8 cellular contexts compared by ENCODE assay signal in the genomic region with DNA sequence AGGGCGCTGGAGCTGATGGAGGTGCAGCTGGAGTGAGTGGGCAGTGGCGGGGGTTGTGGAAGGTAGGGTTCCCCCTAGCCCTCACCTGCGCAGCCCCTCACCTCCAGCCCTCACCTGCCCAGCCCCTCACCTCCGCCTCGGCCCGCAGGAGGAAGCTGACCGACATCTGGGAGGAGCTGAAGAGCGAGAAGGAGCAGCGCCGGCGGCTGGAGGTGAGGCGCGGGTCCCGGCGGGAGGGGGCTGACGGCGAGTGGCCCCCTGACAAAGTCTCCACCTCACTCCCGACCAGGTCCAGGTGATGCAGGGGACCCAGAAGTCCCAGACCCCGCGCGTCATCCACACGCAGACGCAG. TPM values are rescaled to one million over a fixed set of nuclear protein-coding genes. Genes with fewer than 3 reads are reported as not detected.
DNase-seq lines count a peak whose midpoint lies in the region; ATAC-seq and TF ChIP-seq lines count a peak whose summit lies in the region.

No MANE protein-coding gene starts in this region.

- H3K4me1 ChIP-seq in mammary epithelial cell (ENCODE audit: insufficient read depth, low read length) (peaks cover 10% of the 10 kb centered on the region), colonic mucosa (peaks cover 14% of the 10 kb centered on the region), mononuclear cell (ENCODE audit: insufficient read depth, low read length) (peaks cover 37% of the 10 kb centered on the region), urinary bladder (ENCODE audit: insufficient read depth) (no peaks in the 10 kb centered on the region)

- peak overlapping the region; percentile 63 for H3K27ac Mint-ChIP-seq in MCF 10A (ENCODE audit: low read depth, unreplicated experiment)

- dilution Hi-C loops in mammary epithelial cell (cut with HindIII; ENCODE audit: low sequenced_read_pairs), result no loop called here

- no peak for ATAC-seq in GM18858 (IDR thresholded peaks at IDR 0.05; ENCODE audit: unreplicated experiment)

- 100% methylated on average over 2 of the region's 23 CpGs for WGBS in mammary epithelial cell (ENCODE audit: low coverage, missing lambda C conversion rate)
- 21% methylated on average over 23 of the region's 23 CpGs for WGBS in urinary bladder

- H3K9ac ChIP-seq in mammary epithelial cell (ENCODE audit: insufficient read depth, low read length) (no peak overlapping the region), colonic mucosa (ENCODE audit: low read depth in 2 of 2, low read length in 2 of 2) (peak overlapping the region; percentile 26 to 57)

- POLR2A ChIA-PET in MCF 10A (lab: Yijun Ruan, JAX), result no interaction called here

- BruUV-seq in MCF 10A (replicated peaks; lab: Mats Ljungman, UMichigan), result no TSS peak
- no TSS peak for BruUV-seq in mammary epithelial cell (replicated peaks; lab: Mats Ljungman, UMichigan)

- no peak for DNase-seq in MCF 10A (ENCODE audit: unreplicated experiment)
- no peak for DNase-seq in mammary epithelial cell
- DNase-seq in colonic mucosa, result no peak
- no peak for DNase-seq in SKM-1 treated with dmso at 0.1 percent for 144 hours (lab: John Stamatoyannopoulos, UW; ENCODE audit: unreplicated experiment)
- no peak for DNase-seq in GM13977 (ENCODE audit: low spot score)

- in situ Hi-C loops in mammary epithelial cell (cut with MboI; ENCODE audit: low sequenced_read_pairs in 2 of 2), result no loop called here
- in situ Hi-C loops in GM13977 (cut with MboI; ENCODE audit: low pct_unique_long_range_greater_than_20kb, low sequenced_read_pairs, unreplicated experiment), result no loop called here

- H4K20me1 ChIP-seq in mammary epithelial cell (ENCODE audit: insufficient read depth, low read length), result no peaks in the 10 kb centered on the region

- H3K27ac ChIP-seq in mammary epithelial cell (ENCODE audit: insufficient read depth, low read depth, low read length) (no peak overlapping the region), colonic mucosa (no peak overlapping the region), urinary bladder (ENCODE audit: low read depth) (peak overlapping the region; percentile 30)

- H3K9me3 ChIP-seq in mammary epithelial cell (replicated peaks; ENCODE audit: insufficient read depth, low read length) (no peaks in the 10 kb centered on the region), colonic mucosa (no peaks in the 10 kb centered on the region), mononuclear cell (ENCODE audit: low read depth, low read length) (no peaks in the 10 kb centered on the region)

- no peaks in the 10 kb centered on the region for H3K4me1 Mint-ChIP-seq in MCF 10A (ENCODE audit: insufficient read depth, unreplicated experiment)

- H3K4me2 ChIP-seq in mammary epithelial cell (ENCODE audit: insufficient read depth, low read depth, low read length), result no peak overlapping the region

- peak overlapping the region; percentile 52 for H3K4me3 Mint-ChIP-seq in MCF 10A (ENCODE audit: unreplicated experiment)

- H2AFZ ChIP-seq in mammary epithelial cell (ENCODE audit: low read depth, low read length), result no peak overlapping the region

- no peak for TF ChIP-seq CTCF in MCF 10A (IDR thresholded peaks at IDR 0.05; ENCODE audit: unreplicated experiment)
- no peak for TF ChIP-seq CTCF in mammary epithelial cell (conservative IDR thresholded peaks at IDR 0.05 in 1 of 2, IDR thresholded peaks at IDR 0.05 in 1 of 2; ENCODE audit: extremely low read depth in 1 of 2, insufficient read depth in 1 of 2, low read depth in 1 of 2, low read length in 2 of 2)
- no peak for TF ChIP-seq CTCF in colonic mucosa (IDR thresholded peaks at IDR 0.05)
- TF ChIP-seq CTCF in GM13977 (IDR thresholded peaks at IDR 0.05; ENCODE audit: extremely low read depth, insufficient read depth, missing control alignments), result no peak

- H3K36me3 Mint-ChIP-seq in MCF 10A (ENCODE audit: insufficient read depth, unreplicated experiment), result peaks cover 4% of the 10 kb centered on the region

- H3K27me3 ChIP-seq in mammary epithelial cell (ENCODE audit: insufficient read depth, low read length), result no peaks in the 10 kb centered on the region
- H3K27me3 ChIP-seq in colonic mucosa, result no peaks in the 10 kb centered on the region
- H3K27me3 ChIP-seq in mononuclear cell (ENCODE audit: insufficient read depth, low read length), result no peaks in the 10 kb centered on the region

- no peaks in the 10 kb centered on the region for H3K79me2 ChIP-seq in mammary epithelial cell (ENCODE audit: insufficient read depth, low read length)

- H3K4me3 ChIP-seq in mammary epithelial cell (replicated peaks in 1 of 3; ENCODE audit: insufficient read depth in 1 of 3, low read depth in 2 of 3, low read length in 3 of 3), result no peak overlapping the region
- peak overlapping the region; percentile 14 for H3K4me3 ChIP-seq in colonic mucosa
- H3K4me3 ChIP-seq in mononuclear cell (ENCODE audit: low read length), result peak overlapping the region; percentile 24
- H3K4me3 ChIP-seq in urinary bladder (ENCODE audit: low read depth, low read length), result peak overlapping the region; percentile 38

- intact Hi-C loops in MCF 10A (cut with micrococcal nuclease) (loop anchor here (10.0 kb wide), 1 partner anchor 1394 kb away; no protein-coding TSS in a partner anchor), mammary epithelial cell (cut with micrococcal nuclease) (no loop called here), colonic mucosa (cut with DNase I) (no loop called here)

- no peaks in the 10 kb centered on the region for H3K36me3 ChIP-seq in mammary epithelial cell (ENCODE audit: insufficient read depth, low read length)
- no peaks in the 10 kb centered on the region for H3K36me3 ChIP-seq in colonic mucosa
- no peaks in the 10 kb centered on the region for H3K36me3 ChIP-seq in urinary bladder (ENCODE audit: insufficient read depth)

- no peaks in the 10 kb centered on the region for H3K9me3 Mint-ChIP-seq in MCF 10A (ENCODE audit: unreplicated experiment)

- CTCF ChIA-PET in MCF 10A (lab: Yijun Ruan, JAX), result interaction anchor here (0.8 kb wide), 1 partner anchor 66 kb away, joined by 5 read pairs; no protein-coding TSS in a partner anchor
- CTCF ChIA-PET in mammary epithelial cell (lab: Charles Lee; ENCODE audit: low non-redundant PET), result no interaction called here

- no peaks in the 10 kb centered on the region for H3K27me3 Mint-ChIP-seq in MCF 10A (ENCODE audit: insufficient read depth, unreplicated experiment)

RNA-seq across cellular contexts. Expression of a gene that starts 2.7 kb away (rescaled TPM):
- total RNA-seq in MCF 10A (2022) (4.8 and 5.7 TPM in 2 replicates), mammary epithelial cell (1 to 10 TPM; 9.2 to 10.0 TPM), colonic mucosa (1 to 10 TPM; 5.3 to 8.7 TPM), mononuclear cell (16.3 TPM), urinary bladder (27.7 TPM)
- polyA plus RNA-seq in mammary epithelial cell (1.9 TPM), urinary bladder (74.7 TPM)
- polyA minus RNA-seq in mammary epithelial cell, result not detected

RNA-seq across cellular contexts. Expression of a gene that starts 14.6 kb away (rescaled TPM):
- 3.2 and 3.3 TPM in 2 replicates for total RNA-seq in MCF 10A (2022)
- 10 to 100 TPM in 1 of 2 donors, 1 to 10 TPM in 1; 7.8 to 26.0 TPM for total RNA-seq in mammary epithelial cell
- polyA plus RNA-seq in mammary epithelial cell, result 6.3 TPM
- polyA minus RNA-seq in mammary epithelial cell, result 6.4 TPM
- 10 to 100 TPM in 1 of 2 donors, 1 to 10 TPM in 1; 7.4 to 22.8 TPM for total RNA-seq in colonic mucosa
- 1.5 TPM for total RNA-seq in mononuclear cell
- total RNA-seq in urinary bladder, result 3.5 TPM
- polyA plus RNA-seq in urinary bladder, result 1.8 TPM

Comparison
In these comparisons a context has a peak if more than half of its experiments do, and no peak if none do; other contexts are left out.
1. H3K4me3 ChIP-seq: peak in colonic mucosa (single experiment), mononuclear cell (single experiment) and urinary bladder (single experiment); none in mammary epithelial cell (0 of 3).